1 cellular context compared by ENCODE assay signal in genomic region chr3:129623447-129624118, GRCh38.
TF ChIP-seq lines count a peak whose summit lies in the region.

No MANE protein-coding gene starts in this region.

TF ChIP-seq in HepG2, 621 proteins besides CTCF, POLR2A, EP300 and RAD21 (continued from another document and continues in another):
- TF ChIP-seq ZNF597 (CRISPR knock-in tag; IDR thresholded peaks at IDR 0.05) (no peak), ZNF792 (CRISPR knock-in tag; IDR thresholded peaks at IDR 0.05) (0 out of 2 replicates have a peak, but pooled peaks have one; percentile 63), ARID5B (CRISPR knock-in tag; IDR thresholded peaks at IDR 0.05) (peak; percentile 72), PHF8 (CRISPR knock-in tag; IDR thresholded peaks at IDR 0.05) (0 out of 2 replicates have a peak, but pooled peaks have one; percentile 20), TFAP4 (IDR thresholded peaks at IDR 0.05; ENCODE audit: borderline replicate concordance, low read depth) (peak; percentile 47; the same call in 1 of the 2 replicates), NR2F6 (IDR thresholded peaks at IDR 0.05) (peak; percentile 19; the same call in 1 of the 2 replicates), NR2F6 (CRISPR knock-in tag; IDR thresholded peaks at IDR 0.05) (peak; percentile 52; the same call in 1 of the 2 replicates), RERE (CRISPR knock-in tag; IDR thresholded peaks at IDR 0.05; ENCODE audit: low read depth) (0 out of 2 replicates have a peak, but pooled peaks have one; percentile 46), ZBTB49 (CRISPR knock-in tag; IDR thresholded peaks at IDR 0.05; ENCODE audit: borderline replicate concordance) (no peak), MTF1 (CRISPR knock-in tag; IDR thresholded peaks at IDR 0.05) (no peak), SP5 (CRISPR knock-in tag; IDR thresholded peaks at IDR 0.05; ENCODE audit: borderline replicate concordance, low read depth) (0 out of 2 replicates have a peak, but pooled peaks have one; percentile 29), PRMT3 (CRISPR knock-in tag; IDR thresholded peaks at IDR 0.05; ENCODE audit: borderline replicate concordance, low read depth) (no peak), RAD51 (IDR thresholded peaks at IDR 0.05; ENCODE audit: borderline replicate concordance) (no peak), TFE3 (CRISPR knock-in tag; IDR thresholded peaks at IDR 0.05) (peak; percentile 67; the same call in 1 of the 2 replicates), GABPB1 (CRISPR knock-in tag; IDR thresholded peaks at IDR 0.05) (peak; percentile 75), HNF4A (CRISPR knock-in tag; IDR thresholded peaks at IDR 0.05) (0 out of 2 replicates have a peak, but pooled peaks have one; percentile 6), AHR (CRISPR knock-in tag; IDR thresholded peaks at IDR 0.05) (0 out of 2 replicates have a peak, but pooled peaks have one; percentile 52), ELF1 (CRISPR knock-in tag; IDR thresholded peaks at IDR 0.05) (peak; percentile 62; the same call in 1 of the 2 replicates), HIVEP1 (CRISPR knock-in tag; IDR thresholded peaks at IDR 0.05) (0 out of 2 replicates have a peak, but pooled peaks have one; percentile 13), POGZ (CRISPR knock-in tag; IDR thresholded peaks at IDR 0.05) (0 out of 2 replicates have a peak, but pooled peaks have one; percentile 33), ZKSCAN8 (CRISPR knock-in tag; IDR thresholded peaks at IDR 0.05; ENCODE audit: borderline replicate concordance) (peak; percentile 47; the same call in 1 of the 2 replicates), RXRA (CRISPR knock-in tag; IDR thresholded peaks at IDR 0.05) (peak; percentile 69; the same call in 1 of the 2 replicates), ZNF768 (CRISPR knock-in tag; IDR thresholded peaks at IDR 0.05) (no peak), ZNF333 (CRISPR knock-in tag; IDR thresholded peaks at IDR 0.05; ENCODE audit: borderline replicate concordance) (no peak), ZBTB7A (CRISPR knock-in tag; IDR thresholded peaks at IDR 0.05) (peak; percentile 51; the same call in 1 of the 2 replicates), ZNF335 (CRISPR knock-in tag; IDR thresholded peaks at IDR 0.05) (0 out of 2 replicates have a peak, but pooled peaks have one; percentile 40), ZNF354B (CRISPR knock-in tag; IDR thresholded peaks at IDR 0.05) (no peak), ZFP91 (CRISPR knock-in tag; IDR thresholded peaks at IDR 0.05; ENCODE audit: borderline replicate concordance) (peak; percentile 37; the same call in 1 of the 2 replicates), XBP1 (CRISPR knock-in tag; IDR thresholded peaks at IDR 0.05) (no peak), ZNF614 (CRISPR knock-in tag; IDR thresholded peaks at IDR 0.05; ENCODE audit: borderline replicate concordance) (peak; percentile 29; the same call in 1 of the 2 replicates), CREM (IDR thresholded peaks at IDR 0.05) (no peak; the same call in 1 of the 2 replicates), CREM (CRISPR knock-in tag; IDR thresholded peaks at IDR 0.05) (no peak), ZBTB7B (CRISPR knock-in tag; IDR thresholded peaks at IDR 0.05) (peak; percentile 46; the same call in 1 of the 2 replicates), HOMEZ (CRISPR knock-in tag; IDR thresholded peaks at IDR 0.05; ENCODE audit: low read depth) (no peak), CHD2 (IDR thresholded peaks at IDR 0.05; ENCODE audit: low read depth, low read length) (no peak), ELF3 (CRISPR knock-in tag; IDR thresholded peaks at IDR 0.05) (peak; percentile 92), HOXA3 (CRISPR knock-in tag; IDR thresholded peaks at IDR 0.05) (no peak), KDM3A (CRISPR knock-in tag; IDR thresholded peaks at IDR 0.05; ENCODE audit: low read depth) (peak; percentile 52; the same call in 1 of the 2 replicates), MTA1 (CRISPR knock-in tag; IDR thresholded peaks at IDR 0.05; ENCODE audit: borderline replicate concordance) (no peak; the same call in 1 of the 2 replicates), ZNF580 (CRISPR knock-in tag; IDR thresholded peaks at IDR 0.05; ENCODE audit: borderline replicate concordance, low read depth) (0 out of 2 replicates have a peak, but pooled peaks have one; percentile 25), ZNF317 (CRISPR knock-in tag; IDR thresholded peaks at IDR 0.05) (no peak)
